Comparison of ENCODE assay signal across 10 cellular contexts in the genomic region with DNA sequence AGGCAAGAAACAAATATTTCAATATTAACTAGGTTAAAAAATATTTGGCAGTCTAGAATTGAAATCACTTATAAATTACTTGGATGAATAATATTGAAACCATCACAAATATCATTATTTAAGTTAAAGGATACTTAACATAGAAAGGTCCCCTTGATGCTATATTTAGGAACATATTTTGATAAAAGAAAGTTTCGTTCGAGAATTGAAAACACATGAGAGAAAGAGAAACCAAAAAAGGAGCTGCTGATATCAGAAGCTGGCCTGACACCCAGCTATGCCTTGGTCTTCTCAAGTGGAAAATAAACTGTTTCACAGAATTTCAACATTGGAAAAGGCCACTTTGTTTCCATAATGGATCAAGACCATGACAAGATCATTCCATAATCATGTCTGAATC.
DNase-seq lines count a peak whose midpoint lies in the region; ATAC-seq and TF ChIP-seq lines count a peak whose summit lies in the region.
"Had no signal": no experiment of that assay in that cellular context is flagged by ENCODE, and none has a peak within 500 bp of the region (broad histone marks: within the 10 kb centered on the region; RNA-seq: fewer than 3 reads in every experiment).

No MANE protein-coding gene starts in this region.

- H3K27me3 ChIP-seq in colonic mucosa: no peaks in the 10 kb centered on the region

- no peak for TF ChIP-seq CTCF in activated B cell treated with CpG ODN at 0.5 μM for 24 hours (IDR thresholded peaks at IDR 0.05)
- no peak for TF ChIP-seq CTCF in endothelial cell (IDR thresholded peaks at IDR 0.05; ENCODE audit: unreplicated experiment)
- no peak for TF ChIP-seq CTCF in colonic mucosa (IDR thresholded peaks at IDR 0.05)
- no peak for TF ChIP-seq CTCF in RWPE1 (conservative IDR thresholded peaks at IDR 0.05; ENCODE audit: low read depth)

- no peak overlapping the region for H3K27ac ChIP-seq in colonic mucosa
- no peak overlapping the region for H3K27ac ChIP-seq in RWPE1

- no peak overlapping the region for H3K4me3 ChIP-seq in colonic mucosa

- H3K27ac Mint-ChIP-seq in activated B cell treated with CpG ODN at 0.5 μM for 24 hours (peak overlapping the region; percentile 78), endothelial cell (ENCODE audit: unreplicated experiment) (no peak overlapping the region)

- no peak overlapping the region for H3K9ac ChIP-seq in colonic mucosa (ENCODE audit: low read depth in 2 of 2, low read length in 2 of 2)

- H3K9me3 Mint-ChIP-seq in activated B cell treated with CpG ODN at 0.5 μM for 24 hours (peaks cover 3% of the 10 kb centered on the region), endothelial cell (ENCODE audit: unreplicated experiment) (no peaks in the 10 kb centered on the region)

- no peak for TF ChIP-seq POLR2A in GM18505 (IDR thresholded peaks at IDR 0.05; ENCODE audit: borderline replicate concordance, extremely low read depth, insufficient read depth, insufficient read length)

- intact Hi-C loops in activated B cell treated with CpG ODN at 0.5 μM for 24 hours (cut with micrococcal nuclease) (no loop called here), colonic mucosa (cut with DNase I) (no loop called here)

- CTCF ChIA-PET in activated B cell treated with CpG ODN at 0.5 μM for 24 hours (lab: Charles Lee) (no interaction called here), RWPE1 (lab: Yijun Ruan, JAX) (interaction anchor here (0.5 kb wide), 1 partner anchor 429 kb away, joined by 4 read pairs; no protein-coding TSS in a partner anchor)

- H3K4me3 Mint-ChIP-seq in activated B cell treated with CpG ODN at 0.5 μM for 24 hours: peak overlapping the region; percentile 41
- no peak overlapping the region for H3K4me3 Mint-ChIP-seq in endothelial cell (ENCODE audit: unreplicated experiment)

- no peaks in the 10 kb centered on the region for H3K9me3 ChIP-seq in colonic mucosa

- peak; percentile 76 for ATAC-seq in GM18505 (IDR thresholded peaks at IDR 0.05; ENCODE audit: unreplicated experiment)
- ATAC-seq in GM21381 (IDR thresholded peaks at IDR 0.05; ENCODE audit: unreplicated experiment): peak; percentile 59
- peak; percentile 59 for ATAC-seq in HG03135 (IDR thresholded peaks at IDR 0.05; ENCODE audit: unreplicated experiment)
- no peak for ATAC-seq in activated B cell treated with CpG ODN at 0.5 μM for 24 hours (ENCODE audit: low read depth)

- H3K36me3 Mint-ChIP-seq in activated B cell treated with CpG ODN at 0.5 μM for 24 hours (ENCODE audit: low read depth) (no peaks in the 10 kb centered on the region), endothelial cell (ENCODE audit: low read depth, unreplicated experiment) (no peaks in the 10 kb centered on the region)

- no peaks in the 10 kb centered on the region for H3K4me1 ChIP-seq in colonic mucosa

- H3K27me3 Mint-ChIP-seq in activated B cell treated with CpG ODN at 0.5 μM for 24 hours: no peaks in the 10 kb centered on the region
- peaks cover 1% of the 10 kb centered on the region for H3K27me3 Mint-ChIP-seq in endothelial cell (ENCODE audit: unreplicated experiment)

- H3K4me1 Mint-ChIP-seq in activated B cell treated with CpG ODN at 0.5 μM for 24 hours: peaks cover 42% of the 10 kb centered on the region
- H3K4me1 Mint-ChIP-seq in endothelial cell (ENCODE audit: unreplicated experiment): no peaks in the 10 kb centered on the region

- POLR2A ChIA-PET in activated B cell treated with CpG ODN at 0.5 μM for 24 hours (lab: Charles Lee) (no interaction called here), RWPE1 (lab: Yijun Ruan, JAX; ENCODE audit: low non-redundant PET) (no interaction called here)

- no peaks in the 10 kb centered on the region for H3K36me3 ChIP-seq in colonic mucosa

- DNase-seq in activated B cell treated with CpG ODN at 0.5 μM for 24 hours (no peak), endothelial cell (ENCODE audit: low spot score) (no peak), colonic mucosa (no peak), AG20443 (ENCODE audit: low spot score) (no peak), RWPE1 (ENCODE audit: low spot score) (no peak)
- DNase-seq: activated effector memory CD4-positive, alpha-beta T cell treated with anti-CD3 and anti-CD28 coated beads, Interleukin-2, amount 50 U/mL, for 16 hours; left colon had no signal
